37 cellular contexts compared by ENCODE assay signal in genomic region chr6:159919800-159920199, GRCh38. TPM values are rescaled to one million over a fixed set of nuclear protein-coding genes. Genes with fewer than 3 reads are reported as not detected.
"Had no signal": no experiment of that assay in that cellular context is flagged by ENCODE, and none has a peak within 500 bp of the region (broad histone marks: within the 10 kb centered on the region; RNA-seq: fewer than 3 reads in every experiment).

No MANE protein-coding gene starts in this region.

- H3K4me3 ChIP-seq: adrenal gland, MG63, Peyer's patch had no signal

- DNase-seq: activated CD4-positive, alpha-beta T cell treated with anti-CD3 and anti-CD28 coated beads for 1 hour; activated CD4-positive, alpha-beta T cell treated with anti-CD3 and anti-CD28 coated beads, Interleukin-2, amount 10 ng/mL, durations not matched to agents 24 days and 14 days; activated CD4-positive, alpha-beta T cell treated with anti-CD3 and anti-CD28 coated beads, Interleukin-2, amount 50 U/mL, for 4 hours; activated CD4-positive, CD25-positive, alpha-beta regulatory T cell; activated CD8-positive, alpha-beta T cell treated with anti-CD3 and anti-CD28 coated beads for 36 hours; activated gamma-delta T cell treated with Interleukin-2 at 50 U/mL for 16 hours; activated naive CD4-positive, alpha-beta T cell treated with anti-CD3 and anti-CD28 coated beads for 36 hours; activated T-cell treated with anti-CD3 and anti-CD28 coated beads for 4 hours; activated T-cell treated with anti-CD3 and anti-CD28 coated beads, Interleukin-2, amount 50 U/mL, for 4 hours; adrenal gland; aorta; brain microvascular endothelial cell; central memory CD4-positive, alpha-beta T cell; Kasumi-1; KG1; MG63; NCI-H1048; NCI-H1105 treated with DMSO at 0.1 percent for 48 hours; NCI-H1436; NCI-H1694; NCI-H1930; NCI-H2081 treated with DMSO at 0.1 percent for 48 hours; NCI-H226; NCI-H446 treated with DMSO at 0.1 percent for 48 hours; NCI-H524 treated with DMSO at 0.1 percent for 48 hours; PC-3; Peyer's patch; RPMI8226; SHP77 treated with DMSO at 0.1 percent for 48 hours; SW 1271; T-helper 1 cell; T-helper 2 cell; T-helper 9 cell; WERI-Rb-1 had no signal

- H3K27ac Mint-ChIP-seq: activated CD4-positive, alpha-beta T cell treated with anti-CD3 and anti-CD28 coated beads, Interleukin-2, amount 10 ng/mL, durations not matched to agents 24 days and 14 days; activated CD8-positive, alpha-beta T cell treated with anti-CD3 and anti-CD28 coated beads for 36 hours; activated naive CD4-positive, alpha-beta T cell treated with anti-CD3 and anti-CD28 coated beads for 36 hours; activated naive CD4-positive, alpha-beta T cell treated with anti-CD3 and anti-CD28 coated beads, Interleukin-2, amount 50 U/mL, for 72 hours; activated T-helper 1 cell treated with anti-CD3 and anti-CD28 coated beads, Interleukin-12 subunit alpha, Interleukin-12 subunit beta, Interleukin-2, Interleukin-4 antibody, amounts not matched to agents 30 ng/mL and 10 ng/mL and 1 ng/mL, durations not matched to agents 14 hours and 24 hours and 36 hours had no signal

- H3K9me3 Mint-ChIP-seq: activated CD8-positive, alpha-beta T cell treated with anti-CD3 and anti-CD28 coated beads for 36 hours had no signal

- H3K4me3 Mint-ChIP-seq: activated CD4-positive, alpha-beta T cell treated with anti-CD3 and anti-CD28 coated beads, Interleukin-2, amount 10 ng/mL, durations not matched to agents 24 days and 14 days; activated CD8-positive, alpha-beta T cell treated with anti-CD3 and anti-CD28 coated beads for 36 hours; activated naive CD4-positive, alpha-beta T cell treated with anti-CD3 and anti-CD28 coated beads for 36 hours; activated T-cell treated with anti-CD3 and anti-CD28 coated beads, Interleukin-2, amount 50 U/mL, for 4 hours; activated T-helper 1 cell treated with anti-CD3 and anti-CD28 coated beads, Interleukin-12 subunit alpha, Interleukin-12 subunit beta, Interleukin-2, Interleukin-4 antibody, amounts not matched to agents 30 ng/mL and 10 ng/mL and 1 ng/mL, durations not matched to agents 14 hours and 24 hours and 36 hours had no signal

- H3K27me3 ChIP-seq: adrenal gland, brain microvascular endothelial cell, MG63, Peyer's patch had no signal

- H3K27ac ChIP-seq: adrenal gland, Peyer's patch, WERI-Rb-1 had no signal

- H3K4me1 Mint-ChIP-seq: activated CD4-positive, alpha-beta T cell treated with anti-CD3 and anti-CD28 coated beads, Interleukin-2, amount 10 ng/mL, durations not matched to agents 24 days and 14 days had no signal

RNA-seq across cellular contexts. Expression of gene MAS1, which starts 29.0 kb away (rescaled TPM):
- total RNA-seq: activated CD4-positive, alpha-beta T cell treated with anti-CD3 and anti-CD28 coated beads, Interleukin-2, amount 10 ng/mL, durations not matched to agents 24 days and 14 days; activated CD8-positive, alpha-beta memory T cell treated with anti-CD3 and anti-CD28 coated beads for 36 hours; activated CD8-positive, alpha-beta T cell treated with anti-CD3 and anti-CD28 coated beads for 36 hours; activated naive CD4-positive, alpha-beta T cell treated with anti-CD3 and anti-CD28 coated beads for 36 hours; activated T-cell treated with anti-CD3 and anti-CD28 coated beads, Interleukin-2, amount 50 U/mL, for 4 hours; activated T-helper 1 cell treated with anti-CD3 and anti-CD28 coated beads, Interleukin-12 subunit alpha, Interleukin-12 subunit beta, Interleukin-2, Interleukin-4 antibody, amounts not matched to agents 30 ng/mL and 10 ng/mL and 1 ng/mL, durations not matched to agents 14 hours and 24 hours and 36 hours; adrenal gland; PC-3; Peyer's patch had no signal
